ENCODE assay signal across 16 cellular contexts in genomic region chr12:51403159-51403558, GRCh38. TPM values are rescaled to one million over a fixed set of nuclear protein-coding genes. Genes with fewer than 3 reads are reported as not detected.
DNase-seq lines count a peak whose midpoint lies in the region; ATAC-seq and TF ChIP-seq lines count a peak whose summit lies in the region.
"Had no signal": no experiment of that assay in that cellular context is flagged by ENCODE, and none has a peak within 500 bp of the region (broad histone marks: within the 10 kb centered on the region; RNA-seq: fewer than 3 reads in every experiment).

No MANE protein-coding gene starts in this region.

- TF ChIP-seq POLR2A in transverse colon (IDR thresholded peaks at IDR 0.05) = no peak

- in situ Hi-C loops in transverse colon (cut with MboI; ENCODE audit: low pct_ligation_motif_present in 1 of 4, low pct_unique_long_range_greater_than_20kb in 1 of 4, low sequenced_read_pairs in 3 of 4) = no loop called here

- H3K4me3 ChIP-seq in HEK293 (ENCODE audit: low read depth, low read length) = no peak overlapping the region
- no peak overlapping the region for H3K4me3 ChIP-seq in fibroblast of pulmonary artery (replicated peaks; ENCODE audit: low read depth, low read length)
- no peak overlapping the region for H3K4me3 ChIP-seq in transverse colon
- H3K4me3 ChIP-seq: SJCRH30 had no signal

- no peak for TF ChIP-seq EP300 in transverse colon (IDR thresholded peaks at IDR 0.05; ENCODE audit: low read depth)

- H3K36me3 ChIP-seq in HEK293 (ENCODE audit: control insufficient read depth in 2 of 2, insufficient read depth in 1 of 2, low read length in 2 of 2) = no peaks in the 10 kb centered on the region
- no peaks in the 10 kb centered on the region for H3K36me3 ChIP-seq in transverse colon
- H3K36me3 ChIP-seq: SJCRH30 had no signal

- no peak overlapping the region for H3K27ac Mint-ChIP-seq in activated T-helper 17 cell treated with anti-CD3 and anti-CD28 coated beads, Interleukin-2, amount 50 U/mL, for 72 hours
- no peak overlapping the region for H3K27ac Mint-ChIP-seq in stimulated activated effector memory CD8-positive, alpha-beta T cell treated with anti-CD3 and anti-CD28 coated beads, Interleukin-12 subunit alpha, Interleukin-12 subunit beta, amount 100 ng/mL, for 72 hours
- no peak overlapping the region for H3K27ac Mint-ChIP-seq in activated CD4-positive, alpha-beta memory T cell treated with anti-CD3 and anti-CD28 coated beads, Interleukin-2, amount 10 ng/mL, durations not matched to agents 7 days and 5 days
- H3K27ac Mint-ChIP-seq: CD8-positive, alpha-beta T cell had no signal

- H3K4me3 Mint-ChIP-seq in activated T-helper 17 cell treated with anti-CD3 and anti-CD28 coated beads, Interleukin-2, amount 50 U/mL, for 72 hours = no peak overlapping the region
- no peak overlapping the region for H3K4me3 Mint-ChIP-seq in stimulated activated effector memory CD8-positive, alpha-beta T cell treated with anti-CD3 and anti-CD28 coated beads, Interleukin-12 subunit alpha, Interleukin-12 subunit beta, amount 100 ng/mL, for 72 hours
- H3K4me3 Mint-ChIP-seq in activated CD4-positive, alpha-beta memory T cell treated with anti-CD3 and anti-CD28 coated beads, Interleukin-2, amount 10 ng/mL, durations not matched to agents 7 days and 5 days = no peak overlapping the region
- H3K4me3 Mint-ChIP-seq: CD8-positive, alpha-beta T cell had no signal

- WGBS in transverse colon (ENCODE audit: low coverage in 1 of 2), 2 donors = 74% methylated on average over 6 of the region's 6 CpGs; no CpG with 5 or more reads in 1 of the 2 donors

- ATAC-seq in activated T-helper 17 cell treated with anti-CD3 and anti-CD28 coated beads, Interleukin-2, amount 50 U/mL, for 72 hours (replicated peaks) = peak; percentile 28
- peak; percentile 61 for ATAC-seq in stimulated activated effector memory CD8-positive, alpha-beta T cell treated with anti-CD3 and anti-CD28 coated beads, Interleukin-12 subunit alpha, Interleukin-12 subunit beta, amount 100 ng/mL, for 72 hours
- ATAC-seq in HG02884 (IDR thresholded peaks at IDR 0.05; ENCODE audit: unreplicated experiment) = no peak
- ATAC-seq: CD8-positive, alpha-beta T cell had no signal

- intact Hi-C loops in transverse colon (cut with DNase I; ENCODE audit: low total_unique reads) = no loop called here

- H3K9me3 Mint-ChIP-seq in activated T-helper 17 cell treated with anti-CD3 and anti-CD28 coated beads, Interleukin-2, amount 50 U/mL, for 72 hours = no peaks in the 10 kb centered on the region
- H3K9me3 Mint-ChIP-seq in stimulated activated effector memory CD8-positive, alpha-beta T cell treated with anti-CD3 and anti-CD28 coated beads, Interleukin-12 subunit alpha, Interleukin-12 subunit beta, amount 100 ng/mL, for 72 hours = no peaks in the 10 kb centered on the region
- no peaks in the 10 kb centered on the region for H3K9me3 Mint-ChIP-seq in activated CD4-positive, alpha-beta memory T cell treated with anti-CD3 and anti-CD28 coated beads, Interleukin-2, amount 10 ng/mL, durations not matched to agents 7 days and 5 days
- H3K9me3 Mint-ChIP-seq: CD8-positive, alpha-beta T cell had no signal

- no peaks in the 10 kb centered on the region for H3K36me3 Mint-ChIP-seq in activated T-helper 17 cell treated with anti-CD3 and anti-CD28 coated beads, Interleukin-2, amount 50 U/mL, for 72 hours (ENCODE audit: low read depth)
- no peaks in the 10 kb centered on the region for H3K36me3 Mint-ChIP-seq in stimulated activated effector memory CD8-positive, alpha-beta T cell treated with anti-CD3 and anti-CD28 coated beads, Interleukin-12 subunit alpha, Interleukin-12 subunit beta, amount 100 ng/mL, for 72 hours
- H3K36me3 Mint-ChIP-seq in activated CD4-positive, alpha-beta memory T cell treated with anti-CD3 and anti-CD28 coated beads, Interleukin-2, amount 10 ng/mL, durations not matched to agents 7 days and 5 days (ENCODE audit: low read depth) = no peaks in the 10 kb centered on the region
- H3K36me3 Mint-ChIP-seq: CD8-positive, alpha-beta T cell had no signal

- H3K27ac ChIP-seq in HEK293 (ENCODE audit: extremely low read depth, low read depth, low read length) = no peak overlapping the region
- H3K27ac ChIP-seq in transverse colon = no peak overlapping the region
- H3K27ac ChIP-seq: RWPE1, SJCRH30 had no signal

- POLR2A ChIA-PET in HEK293 (lab: Yijun Ruan, JAX) = no interaction called here
- POLR2A ChIA-PET in activated CD4-positive, alpha-beta memory T cell treated with anti-CD3 and anti-CD28 coated beads, Interleukin-2, amount 10 ng/mL, durations not matched to agents 7 days and 5 days (lab: Charles Lee) = interaction anchor here (1.7 kb wide), 1 partner anchor 9 kb away, joined by 5 read pairs; no protein-coding TSS in a partner anchor

- no peaks in the 10 kb centered on the region for H3K27me3 Mint-ChIP-seq in activated T-helper 17 cell treated with anti-CD3 and anti-CD28 coated beads, Interleukin-2, amount 50 U/mL, for 72 hours
- H3K27me3 Mint-ChIP-seq in activated CD4-positive, alpha-beta memory T cell treated with anti-CD3 and anti-CD28 coated beads, Interleukin-2, amount 10 ng/mL, durations not matched to agents 7 days and 5 days = peaks cover 1% of the 10 kb centered on the region

- TF ChIP-seq CTCF in HEK293 (tag by site-specific recombination; IDR thresholded peaks at IDR 0.05) (no peak), fibroblast of pulmonary artery (IDR thresholded peaks at IDR 0.05; ENCODE audit: low read length, missing control alignments) (no peak), transverse colon (IDR thresholded peaks at IDR 0.05) (no peak)

- H3K4me1 ChIP-seq in HEK293 (ENCODE audit: control insufficient read depth, insufficient read depth, low read length) (peaks cover 7% of the 10 kb centered on the region), transverse colon (peaks cover 0 to 56% (median 25%) of the 10 kb centered on the region in 4 donors)
- H3K4me1 ChIP-seq: SJCRH30 had no signal

- H3K9me3 ChIP-seq in HEK293 (ENCODE audit: control insufficient read depth, insufficient read depth, low read depth, low read length) (no peaks in the 10 kb centered on the region), transverse colon (no peaks in the 10 kb centered on the region)
- H3K9me3 ChIP-seq: SJCRH30 had no signal

- DNase-seq in fibroblast of pulmonary artery (ENCODE audit: low read depth) (peak; percentile 55), transverse colon (no peak), NCI-H2171 (lab: John Stamatoyannopoulos, UW) (no peak)
- no peak for DNase-seq in stimulated activated effector memory CD8-positive, alpha-beta T cell treated with anti-CD3 and anti-CD28 coated beads, Interleukin-12 subunit alpha, Interleukin-12 subunit beta, amount 100 ng/mL, for 72 hours (ENCODE audit: low spot score in 2 of 2)
- DNase-seq in activated CD4-positive, alpha-beta memory T cell treated with anti-CD3 and anti-CD28 coated beads, Interleukin-2, amount 10 ng/mL, durations not matched to agents 7 days and 5 days = no peak
- DNase-seq: CD8-positive, alpha-beta T cell; HCEC 1CT; KG1; MM.1S; NCI-H1930; SJCRH30 had no signal

- CTCF ChIA-PET in HEK293 (lab: Yijun Ruan, JAX) = interaction anchor here (0.5 to 1.0 kb wide), 2 partner anchors 129 to 272 kb away, joined by 3 to 4 read pairs; no protein-coding TSS in a partner anchor
- CTCF ChIA-PET in activated CD4-positive, alpha-beta memory T cell treated with anti-CD3 and anti-CD28 coated beads, Interleukin-2, amount 10 ng/mL, durations not matched to agents 7 days and 5 days (lab: Charles Lee) = interaction anchor here (0.6 kb wide), 1 partner anchor 95 kb away, joined by 3 read pairs; no protein-coding TSS in a partner anchor

- peaks cover 3% of the 10 kb centered on the region for H3K27me3 ChIP-seq in transverse colon

- no peaks in the 10 kb centered on the region for H3K4me1 Mint-ChIP-seq in activated T-helper 17 cell treated with anti-CD3 and anti-CD28 coated beads, Interleukin-2, amount 50 U/mL, for 72 hours
- no peaks in the 10 kb centered on the region for H3K4me1 Mint-ChIP-seq in stimulated activated effector memory CD8-positive, alpha-beta T cell treated with anti-CD3 and anti-CD28 coated beads, Interleukin-12 subunit alpha, Interleukin-12 subunit beta, amount 100 ng/mL, for 72 hours
- no peaks in the 10 kb centered on the region for H3K4me1 Mint-ChIP-seq in activated CD4-positive, alpha-beta memory T cell treated with anti-CD3 and anti-CD28 coated beads, Interleukin-2, amount 10 ng/mL, durations not matched to agents 7 days and 5 days

TF ChIP-seq in HEK293, 187 proteins besides CTCF, POLR2A, EP300 and RAD21 (continues in another document):
- TF ChIP-seq ZNF18 (tag by site-specific recombination; IDR thresholded peaks at IDR 0.05) = no peak
- TF ChIP-seq ZNF426 (tag by site-specific recombination; IDR thresholded peaks at IDR 0.05) = no peak
- peak; percentile 49 for TF ChIP-seq SCRT2 (tag by site-specific recombination; IDR thresholded peaks at IDR 0.05)
- no peak for TF ChIP-seq YY2 (tag by site-specific recombination; IDR thresholded peaks at IDR 0.05)
- no peak for TF ChIP-seq ZNF654 (tag by site-specific recombination; IDR thresholded peaks at IDR 0.05; ENCODE audit: low read depth)
- TF ChIP-seq ZNF558 (tag by site-specific recombination; IDR thresholded peaks at IDR 0.05) = no peak

RNA-seq across cellular contexts. Expression of gene GALNT6, which starts 12.0 kb away (rescaled TPM):
- 1 to 10 TPM; 6.2 to 7.2 TPM for total RNA-seq in activated T-helper 17 cell treated with anti-CD3 and anti-CD28 coated beads, Interleukin-2, amount 50 U/mL, for 72 hours
- 10 to 100 TPM; 17.5 to 52.7 (median 26.8) TPM for total RNA-seq in transverse colon
- 10 to 100 TPM; 17.8 to 18.6 TPM for total RNA-seq in activated CD4-positive, alpha-beta memory T cell treated with anti-CD3 and anti-CD28 coated beads, Interleukin-2, amount 10 ng/mL, durations not matched to agents 7 days and 5 days

RNA-seq across cellular contexts. Expression of gene SLC4A8, which starts 21.5 kb away (rescaled TPM):
- 1 to 10 TPM; 2.2 to 8.0 TPM for total RNA-seq in activated T-helper 17 cell treated with anti-CD3 and anti-CD28 coated beads, Interleukin-2, amount 50 U/mL, for 72 hours
- total RNA-seq in transverse colon = 1 to 10 TPM in 2 of 4 donors, under 1 TPM in 1, not detected in 1; 0.64 to 2.2 (median 1.1) TPM
- total RNA-seq in activated CD4-positive, alpha-beta memory T cell treated with anti-CD3 and anti-CD28 coated beads, Interleukin-2, amount 10 ng/mL, durations not matched to agents 7 days and 5 days = 1 to 10 TPM; 5.2 to 5.4 TPM

RNA-seq across cellular contexts. Expression of gene CELA1, which starts 56.7 kb away (rescaled TPM):
- total RNA-seq in activated T-helper 17 cell treated with anti-CD3 and anti-CD28 coated beads, Interleukin-2, amount 50 U/mL, for 72 hours = not detected
- not detected for total RNA-seq in transverse colon
- total RNA-seq in activated CD4-positive, alpha-beta memory T cell treated with anti-CD3 and anti-CD28 coated beads, Interleukin-2, amount 10 ng/mL, durations not matched to agents 7 days and 5 days = not detected
- total RNA-seq: OCI-LY7, SJCRH30 had no signal
